In the genomic region with DNA sequence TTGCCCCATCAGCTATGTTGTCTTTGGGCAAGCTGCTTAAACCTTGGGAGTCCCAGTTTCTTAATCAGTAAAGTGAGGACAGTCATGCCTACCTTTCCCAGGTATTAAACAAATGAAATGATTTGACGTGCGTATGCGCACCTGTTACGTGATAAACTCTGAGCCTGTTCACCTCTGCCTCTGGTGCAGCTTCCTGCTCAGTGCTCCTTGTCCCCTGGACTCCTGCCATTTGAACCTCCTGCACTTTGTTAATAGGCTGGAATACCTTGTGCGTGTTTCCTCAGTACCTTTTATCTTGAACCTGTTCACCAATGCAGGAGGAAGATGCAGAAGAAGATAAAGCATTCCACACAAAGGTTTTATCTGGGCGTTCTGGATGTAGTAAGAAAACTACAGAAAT, we compare ENCODE assay signal across 16 cellular contexts.
DNase-seq lines count a peak whose midpoint lies in the region; ATAC-seq and TF ChIP-seq lines count a peak whose summit lies in the region.
"Had no signal": no experiment of that assay in that cellular context is flagged by ENCODE, and none has a peak within 500 bp of the region (broad histone marks: within the 10 kb centered on the region; RNA-seq: fewer than 3 reads in every experiment).

No MANE protein-coding gene starts in this region.

- H3K36me3 ChIP-seq in transverse colon (no peaks in the 10 kb centered on the region), thyroid gland (no peaks in the 10 kb centered on the region)

- peaks cover 66% of the 10 kb centered on the region for H3K4me1 Mint-ChIP-seq in nephron progenitor cell
- H3K4me1 Mint-ChIP-seq: CD4-positive, alpha-beta memory T cell had no signal

- 53 to 60% methylated on average over 6 of the region's 6 CpGs for WGBS in transverse colon (ENCODE audit: low coverage in 1 of 2), 2 donors
- WGBS in thyroid gland, 2 donors = 75 to 88% methylated on average over 6 of the region's 6 CpGs

- TF ChIP-seq CTCF in nephron progenitor cell (IDR thresholded peaks at IDR 0.05) (no peak), transverse colon (IDR thresholded peaks at IDR 0.05) (no peak), thyroid gland (IDR thresholded peaks at IDR 0.05) (no peak)

- TF ChIP-seq POLR2A in transverse colon (IDR thresholded peaks at IDR 0.05) = no peak
- no peak for TF ChIP-seq POLR2A in thyroid gland (IDR thresholded peaks at IDR 0.05)

- peak overlapping the region; percentile 68 for H3K27ac Mint-ChIP-seq in nephron progenitor cell
- H3K27ac Mint-ChIP-seq: GM23338, H9 had no signal

- H3K4me3 ChIP-seq in transverse colon (no peak overlapping the region), thyroid gland (replicated peaks in 1 of 3) (no peak overlapping the region)
- H3K4me3 ChIP-seq: GM23338 had no signal

- H3K4me1 ChIP-seq in transverse colon (peaks cover 0 to 5% (median 0%) of the 10 kb centered on the region in 4 donors), thyroid gland (no peaks in the 10 kb centered on the region)
- H3K4me1 ChIP-seq: Caco-2 had no signal

- no peaks in the 10 kb centered on the region for H3K27me3 Mint-ChIP-seq in nephron progenitor cell (ENCODE audit: low read depth, poor library complexity)

- H3K9me3 Mint-ChIP-seq in nephron progenitor cell = no peaks in the 10 kb centered on the region
- H3K9me3 Mint-ChIP-seq: CD4-positive, alpha-beta memory T cell; GM23338; H9 had no signal

- H3K4me3 Mint-ChIP-seq in nephron progenitor cell = no peak overlapping the region
- H3K4me3 Mint-ChIP-seq: CD4-positive, alpha-beta memory T cell; GM23338; H9 had no signal

- no peak overlapping the region for H3K27ac ChIP-seq in transverse colon
- no peak overlapping the region for H3K27ac ChIP-seq in thyroid gland

- H3K27me3 ChIP-seq in transverse colon (no peaks in the 10 kb centered on the region), thyroid gland (no peaks in the 10 kb centered on the region)

- in situ Hi-C loops in transverse colon (cut with MboI; ENCODE audit: low pct_ligation_motif_present in 1 of 4, low pct_unique_long_range_greater_than_20kb in 1 of 4, low sequenced_read_pairs in 3 of 4) = no loop called here

- intact Hi-C loops in left colon (cut with DNase I, micrococcal nuclease) = no loop called here
- intact Hi-C loops in transverse colon (cut with DNase I; ENCODE audit: low total_unique reads) = no loop called here
- intact Hi-C loops in thyroid gland (cut with DNase I) = no loop called here

- ATAC-seq in left colon = peak; percentile 98
- ATAC-seq: GM23338, HCT116 had no signal

- DNase-seq in NCI-H69 (lab: John Stamatoyannopoulos, UW) = peak; percentile 40
- DNase-seq in left colon = peak; percentile 70 to 80
- DNase-seq in nephron progenitor cell = no peak
- DNase-seq in transverse colon = peak; percentile 70
- no peak for DNase-seq in DMS79 (lab: John Stamatoyannopoulos, UW)
- DNase-seq in thyroid gland = no peak
- DNase-seq in iPS-NIHi7 (ENCODE audit: extremely low spot score) = no peak
- no peak for DNase-seq in stimulated activated CD8-positive, alpha-beta memory T cell treated with anti-CD3 and anti-CD28 coated beads, Interleukin-4, amount 100 ng/mL, for 48 hours
- DNase-seq: C1 segment of cervical spinal cord; Caco-2; CD4-positive, alpha-beta memory T cell; DMS153; GF-D8; H9 had no signal

- no peaks in the 10 kb centered on the region for H3K9me3 ChIP-seq in transverse colon
- H3K9me3 ChIP-seq in thyroid gland = no peaks in the 10 kb centered on the region
- H3K9me3 ChIP-seq: Caco-2 had no signal

- H3K36me3 Mint-ChIP-seq in nephron progenitor cell (ENCODE audit: low read depth) = peaks cover 10% of the 10 kb centered on the region
- H3K36me3 Mint-ChIP-seq: CD4-positive, alpha-beta memory T cell had no signal

- no peak for TF ChIP-seq EP300 in transverse colon (IDR thresholded peaks at IDR 0.05; ENCODE audit: low read depth)

Comparison
In these comparisons a context has a peak if more than half of its experiments do, and no peak if none do; other contexts are left out.
1. DNase-seq: peak in NCI-H69 (single experiment), left colon (2 of 2) and transverse colon (single experiment); none in nephron progenitor cell (single experiment), DMS79 (single experiment), thyroid gland (0 of 2), iPS-NIHi7 (single experiment) and stimulated activated CD8-positive, alpha-beta memory T cell treated with anti-CD3 and anti-CD28 coated beads, Interleukin-4, amount 100 ng/mL, for 48 hours (single experiment).